ENCODE assay signal across 31 cellular contexts in genomic region chr5:67942451-67942830, GRCh38.
DNase-seq lines count a peak whose midpoint lies in the region; ATAC-seq, FAIRE-seq and TF ChIP-seq lines count a peak whose summit lies in the region.
"Had no signal": no experiment of that assay in that cellular context is flagged by ENCODE, and none has a peak within 500 bp of the region (broad histone marks: within the 10 kb centered on the region; RNA-seq: fewer than 3 reads in every experiment).

No MANE protein-coding gene starts in this region.

- H3K79me2 ChIP-seq in hepatocyte = no peaks in the 10 kb centered on the region

- TF ChIP-seq CTCF in MCF 10A (IDR thresholded peaks at IDR 0.05; ENCODE audit: unreplicated experiment) (no peak), breast epithelium (IDR thresholded peaks at IDR 0.05) (no peak), coronary artery (IDR thresholded peaks at IDR 0.05) (no peak), hepatocyte (IDR thresholded peaks at IDR 0.05; ENCODE audit: poor library complexity) (no peak), tibial artery (IDR thresholded peaks at IDR 0.05) (no peak)

- H3K27ac Mint-ChIP-seq in MCF 10A (ENCODE audit: low read depth, unreplicated experiment) = peak overlapping the region; percentile 94
- H3K27ac Mint-ChIP-seq: activated CD8-positive, alpha-beta T cell treated with anti-CD3 and anti-CD28 coated beads for 36 hours; activated naive CD4-positive, alpha-beta T cell treated with anti-CD3 and anti-CD28 coated beads, Interleukin-2, amount 50 U/mL, for 72 hours; activated T-helper 2 cell treated with anti-CD3 and anti-CD28 coated beads, Interferon-gamma antibody, Interleukin-2, Interleukin-4, amounts not matched to agents 10 μg/mL and 5 μg/mL and 100 μg/mL, durations not matched to agents 14 hours and 24 hours and 36 hours; CD4-positive, CD25-positive, alpha-beta regulatory T cell; GM23338; memory B cell; T-helper 1 cell treated with Interleukin-12 subunit alpha and Interleukin-12 subunit beta and Interleukin-4 antibody, amounts not matched to agents 30 μg/mL and 1 μg/mL, for 36 hours had no signal

- H3K36me3 ChIP-seq in breast epithelium = no peaks in the 10 kb centered on the region
- H3K36me3 ChIP-seq in hepatocyte (replicated peaks; ENCODE audit: insufficient read depth, low read depth) = no peaks in the 10 kb centered on the region
- no peaks in the 10 kb centered on the region for H3K36me3 ChIP-seq in tibial artery
- H3K36me3 ChIP-seq: thyroid gland had no signal

- FAIRE-seq in GM19239 (lab: Jason Lieb, UNC) = no peak
- FAIRE-seq: RCC 7860, TTC549 had no signal

- H3K4me1 ChIP-seq in breast epithelium (no peaks in the 10 kb centered on the region), hepatocyte (ENCODE audit: insufficient read depth) (no peaks in the 10 kb centered on the region), tibial artery (peaks cover 0 to 45% (median 0%) of the 10 kb centered on the region in 4 donors)
- H3K4me1 ChIP-seq: thyroid gland had no signal

- no peaks in the 10 kb centered on the region for H3K9me3 ChIP-seq in breast epithelium
- H3K9me3 ChIP-seq in hepatocyte (ENCODE audit: low read depth) = no peaks in the 10 kb centered on the region
- H3K9me3 ChIP-seq in tibial artery = no peaks in the 10 kb centered on the region
- H3K9me3 ChIP-seq: thyroid gland had no signal

- H3K27ac ChIP-seq in breast epithelium (no peak overlapping the region), coronary artery (peak overlapping the region; percentile 52 to 71), hepatocyte (peak overlapping the region; percentile 3), tibial artery (peak overlapping the region; percentile 26 to 59)
- H3K27ac ChIP-seq: skin epidermis, thyroid gland had no signal

- CTCF ChIA-PET in MCF 10A (lab: Yijun Ruan, JAX) = no interaction called here

- ATAC-seq in HG03097 (IDR thresholded peaks at IDR 0.05; ENCODE audit: low FRiP score, unreplicated experiment) = no peak
- ATAC-seq: activated CD8-positive, alpha-beta T cell treated with anti-CD3 and anti-CD28 coated beads for 36 hours; activated naive CD4-positive, alpha-beta T cell treated with anti-CD3 and anti-CD28 coated beads, Interleukin-2, amount 50 U/mL, for 72 hours; GM23338; stimulated activated naive CD8-positive, alpha-beta T cell treated with anti-CD3 and anti-CD28 coated beads, Interleukin-15, Interleukin-2, amounts not matched to agents 100 U/mL and 50 U/mL, for 24 hours had no signal

- TF ChIP-seq POLR2A in breast epithelium (IDR thresholded peaks at IDR 0.05) = no peak

- no peak overlapping the region for H3K4me3 ChIP-seq in breast epithelium
- no peak overlapping the region for H3K4me3 ChIP-seq in coronary artery
- H3K4me3 ChIP-seq in hepatocyte = no peak overlapping the region
- H3K4me3 ChIP-seq in tibial artery = no peak overlapping the region
- H3K4me3 ChIP-seq: GM23338, skin epidermis, thyroid gland had no signal

- H4K20me1 ChIP-seq in hepatocyte (ENCODE audit: insufficient read depth, poor library complexity, severe bottlenecking) = no peaks in the 10 kb centered on the region

- peak overlapping the region; percentile 65 for H3K4me3 Mint-ChIP-seq in MCF 10A (ENCODE audit: unreplicated experiment)
- H3K4me3 Mint-ChIP-seq: activated CD8-positive, alpha-beta T cell treated with anti-CD3 and anti-CD28 coated beads for 36 hours; CD4-positive, CD25-positive, alpha-beta regulatory T cell; GM23338; memory B cell; naive B cell; T-helper 1 cell treated with Interleukin-12 subunit alpha and Interleukin-12 subunit beta and Interleukin-4 antibody, amounts not matched to agents 30 μg/mL and 1 μg/mL, for 36 hours had no signal

- DNase-seq in MCF 10A (ENCODE audit: unreplicated experiment) (peak; percentile 75), breast epithelium (ENCODE audit: low spot score in 2 of 2) (no peak), coronary artery (ENCODE audit: low spot score) (no peak), hepatocyte (ENCODE audit: low spot score) (peak; percentile 10), tibial artery (no peak), RKO (ENCODE audit: low spot score) (no peak), GM19239 (ENCODE audit: insufficient read length, low spot score) (no peak)
- DNase-seq: 8988T; activated CD4-positive, CD25-positive, alpha-beta regulatory T cell treated with anti-CD3 and anti-CD28 coated beads, Interleukin-2, amount 50 U/mL, for 72 hours; activated CD8-positive, alpha-beta T cell treated with anti-CD3 and anti-CD28 coated beads for 36 hours; anterior cingulate cortex; caudate nucleus; CD4-positive, CD25-positive, alpha-beta regulatory T cell; head of caudate nucleus; left cardiac atrium; naive B cell; NCI-H1105 treated with DMSO at 0.1 percent for 48 hours; NCI-H2029; NCI-H748 treated with DMSO at 0.1 percent for 48 hours; nucleus accumbens; stimulated activated naive CD8-positive, alpha-beta T cell treated with anti-CD3 and anti-CD28 coated beads, Interleukin-15, Interleukin-2, amounts not matched to agents 100 U/mL and 50 U/mL, for 24 hours; thyroid gland had no signal

- BruUV-seq in MCF 10A (replicated peaks; lab: Mats Ljungman, UMichigan) = no TSS peak

- H3K27me3 Mint-ChIP-seq in MCF 10A (ENCODE audit: insufficient read depth, unreplicated experiment) = no peaks in the 10 kb centered on the region
- H3K27me3 Mint-ChIP-seq: naive B cell had no signal

- H3K4me1 Mint-ChIP-seq in MCF 10A (ENCODE audit: insufficient read depth, unreplicated experiment) = peaks cover 16% of the 10 kb centered on the region
- H3K4me1 Mint-ChIP-seq: CD4-positive, CD25-positive, alpha-beta regulatory T cell; memory B cell; naive B cell had no signal

- no peaks in the 10 kb centered on the region for H3K9me3 Mint-ChIP-seq in MCF 10A (ENCODE audit: unreplicated experiment)
- H3K9me3 Mint-ChIP-seq: activated CD8-positive, alpha-beta T cell treated with anti-CD3 and anti-CD28 coated beads for 36 hours; activated naive CD4-positive, alpha-beta T cell treated with anti-CD3 and anti-CD28 coated beads, Interleukin-2, amount 50 U/mL, for 72 hours; activated T-helper 2 cell treated with anti-CD3 and anti-CD28 coated beads, Interferon-gamma antibody, Interleukin-2, Interleukin-4, amounts not matched to agents 10 μg/mL and 5 μg/mL and 100 μg/mL, durations not matched to agents 14 hours and 24 hours and 36 hours; GM23338; memory B cell; T-helper 1 cell treated with Interleukin-12 subunit alpha and Interleukin-12 subunit beta and Interleukin-4 antibody, amounts not matched to agents 30 μg/mL and 1 μg/mL, for 36 hours had no signal

- no peaks in the 10 kb centered on the region for H3K9me2 ChIP-seq in hepatocyte (replicated peaks; ENCODE audit: insufficient read depth)

- POLR2A ChIA-PET in MCF 10A (lab: Yijun Ruan, JAX) = interaction anchor here (0.6 to 1.7 kb wide), 8 partner anchors 26 to 983 kb away, joined by 3 to 5 read pairs (median 4); no protein-coding TSS in a partner anchor

- no peak overlapping the region for H2AFZ ChIP-seq in hepatocyte
- H2AFZ ChIP-seq: GM23338 had no signal

- no peak overlapping the region for H3K4me2 ChIP-seq in hepatocyte
- H3K4me2 ChIP-seq: GM23338 had no signal

- H3K27me3 ChIP-seq in breast epithelium = no peaks in the 10 kb centered on the region
- H3K27me3 ChIP-seq in hepatocyte = no peaks in the 10 kb centered on the region
- no peaks in the 10 kb centered on the region for H3K27me3 ChIP-seq in tibial artery
- H3K27me3 ChIP-seq: thyroid gland had no signal

- WGBS in hepatocyte (ENCODE audit: low lambda C conversion rate, missing lambda C conversion rate) = 62% methylated on average over 7 of the region's 7 CpGs

- H3K36me3 Mint-ChIP-seq in MCF 10A (ENCODE audit: insufficient read depth, unreplicated experiment) = no peaks in the 10 kb centered on the region
- H3K36me3 Mint-ChIP-seq: activated naive CD4-positive, alpha-beta T cell treated with anti-CD3 and anti-CD28 coated beads, Interleukin-2, amount 50 U/mL, for 72 hours; CD4-positive, CD25-positive, alpha-beta regulatory T cell; memory B cell had no signal

- intact Hi-C loops in MCF 10A (cut with micrococcal nuclease) (no loop called here), breast epithelium (cut with DNase I; ENCODE audit: low total_unique reads) (no loop called here), tibial artery (cut with DNase I; ENCODE audit: low total_unique reads) (no loop called here)

Comparison
In these comparisons a context has a peak if more than half of its experiments do, and no peak if none do; other contexts are left out.
1. DNase-seq: peak in MCF 10A (single experiment) and hepatocyte (single experiment); none in breast epithelium (0 of 2), coronary artery (single experiment), tibial artery (0 of 2), RKO (single experiment) and GM19239 (single experiment).
2. H3K27ac ChIP-seq: peak in coronary artery (2 of 2), hepatocyte (single experiment) and tibial artery (2 of 2); none in breast epithelium (0 of 2).